9 cellular contexts compared by ENCODE assay signal in genomic region chr4:168569066-168569908, GRCh38.
A peak's percentile ranks its signal among the peaks of the same experiment; 100 is the strongest.
DNase-seq lines count a peak whose midpoint lies in the region; ATAC-seq lines count a peak whose summit lies in the region.
"Had no signal": no experiment of that assay in that cellular context is flagged by ENCODE, and none has a peak within 500 bp of the region (broad histone marks: within the 10 kb centered on the region; RNA-seq: fewer than 3 reads in every experiment).

No MANE protein-coding gene starts in this region.

- H3K27ac ChIP-seq in skin epidermis, result peak overlapping the region in 14 of 21 experiments; percentile 13 to 83 (median 48)

- H3K4me3 ChIP-seq in skin epidermis, result peak overlapping the region in 2 of 7 experiments; percentile 6 to 16

- peak; percentile 73 for ATAC-seq in esophagus mucosa
- ATAC-seq in HG03378 (IDR thresholded peaks at IDR 0.05; ENCODE audit: unreplicated experiment), result no peak
- ATAC-seq in HG02759 (IDR thresholded peaks at IDR 0.05; ENCODE audit: unreplicated experiment), result no peak

- DNase-seq in NCI-H1436 (lab: John Stamatoyannopoulos, UW) (peak; percentile 27), NCI-H1436 treated with DMSO at 0.1 percent for 48 hours (lab: John Stamatoyannopoulos, UW) (no peak), NCI-H748 treated with DMSO at 0.1 percent for 48 hours (lab: John Stamatoyannopoulos, UW) (peak; percentile 73), NCI-H1930 (lab: John Stamatoyannopoulos, UW) (no peak)
- DNase-seq: posterior cingulate gyrus had no signal

Comparison
In these comparisons a context has a peak if more than half of its experiments do, and no peak if none do; other contexts are left out.
1. DNase-seq: peak in NCI-H1436 (single experiment) and NCI-H748 treated with DMSO at 0.1 percent for 48 hours (single experiment); none in NCI-H1436 treated with DMSO at 0.1 percent for 48 hours (single experiment) and NCI-H1930 (0 of 2).